In genomic region chr5:102554728-102555127, GRCh38 we compare ENCODE assay signal across 11 cellular contexts. TPM values are rescaled to one million over a fixed set of nuclear protein-coding genes. Genes with fewer than 3 reads are reported as not detected.
DNase-seq lines count a peak whose midpoint lies in the region; ATAC-seq and TF ChIP-seq lines count a peak whose summit lies in the region.
"Had no signal": no experiment of that assay in that cellular context is flagged by ENCODE, and none has a peak within 500 bp of the region (broad histone marks: within the 10 kb centered on the region; RNA-seq: fewer than 3 reads in every experiment).

No MANE protein-coding gene starts in this region.

- H3K27me3 ChIP-seq in heart right ventricle (no peaks in the 10 kb centered on the region), right atrium auricular region (no peaks in the 10 kb centered on the region)

- DNase-seq in heart right ventricle (no peak), right atrium auricular region (ENCODE audit: low spot score) (no peak), NCI-H1092 (lab: John Stamatoyannopoulos, UW) (peak; percentile 32), type B pancreatic cell (ENCODE audit: extremely low spot score, unreplicated experiment) (no peak), amniotic stem cell (lab: John Stamatoyannopoulos, UW) (no peak)
- DNase-seq in stimulated activated CD4-positive, alpha-beta T cell treated with anti-CD3 and anti-CD28 coated beads, Interleukin-2, amount 100 ng/mL, for 48 hours = no peak
- DNase-seq: activated T-cell treated with anti-CD3 and anti-CD28 coated beads, Interleukin-2, amount 50 U/mL, for 48 hours; CD8-positive, alpha-beta memory T cell had no signal

- H3K27ac Mint-ChIP-seq in brain (peak overlapping the region in 1 of 5 experiments; percentile 40), type B pancreatic cell (no peak overlapping the region)
- H3K27ac Mint-ChIP-seq: CD8-positive, alpha-beta memory T cell had no signal

- intact Hi-C loops in heart right ventricle (cut with DNase I) = no loop called here

- no peaks in the 10 kb centered on the region for H3K9me3 ChIP-seq in heart right ventricle
- H3K9me3 ChIP-seq in right atrium auricular region = no peaks in the 10 kb centered on the region

- H3K4me3 Mint-ChIP-seq in brain (no peak overlapping the region), type B pancreatic cell (no peak overlapping the region)
- H3K4me3 Mint-ChIP-seq: CD8-positive, alpha-beta memory T cell had no signal

- peaks cover 0 to 15% (median 10%) of the 10 kb centered on the region in 5 experiments for H3K9me3 Mint-ChIP-seq in brain
- H3K9me3 Mint-ChIP-seq in type B pancreatic cell = no peaks in the 10 kb centered on the region

- H3K4me3 ChIP-seq in heart right ventricle (no peak overlapping the region), right atrium auricular region (no peak overlapping the region)

- WGBS in heart right ventricle, 2 donors = 90 to 100% methylated on average over 1 of the region's 1 CpG

- ATAC-seq in heart right ventricle = peak in 1 of 8 donors; percentile 46
- ATAC-seq in GM18511 (IDR thresholded peaks at IDR 0.05; ENCODE audit: unreplicated experiment) = no peak

- H3K36me3 ChIP-seq in heart right ventricle (no peaks in the 10 kb centered on the region), right atrium auricular region (no peaks in the 10 kb centered on the region)

- H3K27me3 Mint-ChIP-seq in brain = peaks cover 12% of the 10 kb centered on the region
- no peaks in the 10 kb centered on the region for H3K27me3 Mint-ChIP-seq in type B pancreatic cell

- H3K4me1 ChIP-seq in heart right ventricle (no peaks in the 10 kb centered on the region), right atrium auricular region (no peaks in the 10 kb centered on the region)

- no peaks in the 10 kb centered on the region for H3K36me3 Mint-ChIP-seq in brain
- H3K36me3 Mint-ChIP-seq in type B pancreatic cell = no peaks in the 10 kb centered on the region
- H3K36me3 Mint-ChIP-seq: CD8-positive, alpha-beta memory T cell had no signal

- H3K27ac ChIP-seq in heart right ventricle (no peak overlapping the region), right atrium auricular region (no peak overlapping the region)

- peak in 7 of 9 donors; percentile 21 to 51 (median 39) for TF ChIP-seq CTCF in heart right ventricle (IDR thresholded peaks at IDR 0.05)
- peak in 1 of 2 donors; percentile 51 for TF ChIP-seq CTCF in right atrium auricular region (IDR thresholded peaks at IDR 0.05)
- TF ChIP-seq CTCF in brain (conservative IDR thresholded peaks at IDR 0.05) = peak; percentile 44 to 52
- peak; percentile 37 for TF ChIP-seq CTCF in type B pancreatic cell (conservative IDR thresholded peaks at IDR 0.05)

- H3K4me1 Mint-ChIP-seq in brain (peaks cover 13% of the 10 kb centered on the region), type B pancreatic cell (ENCODE audit: unreplicated experiment) (no peaks in the 10 kb centered on the region)
- H3K4me1 Mint-ChIP-seq: CD8-positive, alpha-beta memory T cell had no signal

RNA-seq across cellular contexts. Expression of gene SLCO6A1, which starts 55.9 kb away (rescaled TPM):
- total RNA-seq in heart right ventricle = not detected
- not detected for polyA plus RNA-seq in heart right ventricle
- total RNA-seq in right atrium auricular region = not detected
- polyA plus RNA-seq in brain (ENCODE audit: insufficient read depth, low read depth, low replicate concordance) = not detected
- 0.43 and 1.4 TPM in 2 replicates for total RNA-seq in type B pancreatic cell (ENCODE audit: low replicate concordance)
- total RNA-seq: CD8-positive, alpha-beta memory T cell; urinary bladder had no signal
- polyA plus RNA-seq: CD8-positive, alpha-beta memory T cell; urinary bladder had no signal
